In the genomic region with DNA sequence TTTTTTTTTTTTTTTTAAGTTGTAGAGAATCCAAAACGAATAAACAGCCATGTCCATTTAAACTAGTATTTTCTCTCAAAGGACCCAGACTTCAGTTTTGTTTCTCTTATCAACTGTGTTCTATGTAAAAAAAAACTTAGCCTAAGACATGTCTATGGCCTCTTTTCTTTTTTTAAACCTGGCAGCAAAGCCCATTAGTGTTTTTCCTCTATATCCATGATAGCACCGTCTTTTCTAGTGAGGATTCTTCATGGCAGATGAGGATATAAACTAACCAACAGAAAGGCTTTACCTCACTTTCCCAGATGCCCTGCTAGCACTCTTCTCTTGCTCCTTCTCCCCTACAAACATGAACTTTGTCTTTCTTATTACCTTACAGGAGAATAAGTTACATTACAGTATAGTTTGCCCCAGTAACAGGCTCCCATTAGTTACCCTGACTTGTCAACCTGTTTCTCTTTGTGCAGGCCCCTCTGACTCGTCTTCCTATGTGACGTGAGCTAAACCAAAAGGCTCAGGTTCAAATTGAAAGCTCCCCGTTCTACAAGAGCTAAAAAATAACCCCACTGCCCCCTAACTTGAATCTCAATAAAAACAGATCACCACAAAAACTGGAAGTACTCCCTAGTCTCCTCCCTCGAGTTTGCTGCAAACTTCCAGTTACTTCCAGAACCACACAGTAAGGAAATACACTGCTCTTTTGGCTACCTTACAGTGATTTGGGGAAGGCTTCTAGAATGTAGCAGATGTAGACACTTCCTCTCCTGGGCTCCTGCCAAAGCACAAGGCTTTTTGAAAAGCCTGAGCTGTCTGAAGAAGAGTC, we compare ENCODE assay signal across 9 cellular contexts. TPM values are rescaled to one million over a fixed set of nuclear protein-coding genes. Genes with fewer than 3 reads are reported as not detected.
DNase-seq lines count a peak whose midpoint lies in the region; ATAC-seq lines count a peak whose summit lies in the region.
"Had no signal": no experiment of that assay in that cellular context is flagged by ENCODE, and none has a peak within 500 bp of the region (broad histone marks: within the 10 kb centered on the region; RNA-seq: fewer than 3 reads in every experiment).

No MANE protein-coding gene starts in this region.

- peak; percentile 2 for DNase-seq in NCI-H2171 treated with DMSO at 0.1 percent for 48 hours (lab: John Stamatoyannopoulos, UW)
- DNase-seq in NCI-H2171 (lab: John Stamatoyannopoulos, UW): no peak
- no peak for DNase-seq in left ventricle myocardium superior
- no peak for DNase-seq in effector CD4-positive, alpha-beta T cell
- DNase-seq in stimulated activated CD4-positive, alpha-beta T cell treated with anti-CD3 and anti-CD28 coated beads, Interleukin-4, amount 100 ng/mL, for 1 hour: no peak

- H3K4me1 Mint-ChIP-seq in activated naive CD8-positive, alpha-beta T cell (ENCODE audit: low read depth): peaks cover 14% of the 10 kb centered on the region

- H3K27me3 Mint-ChIP-seq in activated naive CD8-positive, alpha-beta T cell: no peaks in the 10 kb centered on the region

- no peaks in the 10 kb centered on the region for H3K27me3 ChIP-seq in skeletal muscle tissue (ENCODE audit: control insufficient read depth in 3 of 3, insufficient read depth in 3 of 3, low read length in 3 of 3)

- H3K9ac ChIP-seq in skeletal muscle tissue (ENCODE audit: low read depth in 1 of 3, low read length in 3 of 3): peak overlapping the region; percentile 17 to 67 (median 50)

- peak overlapping the region; percentile 46 for H3K27ac Mint-ChIP-seq in activated naive CD8-positive, alpha-beta T cell

- peak overlapping the region; percentile 85 for H3K27ac ChIP-seq in skeletal muscle tissue (ENCODE audit: low read depth, low read length)

- peaks cover 0 to 16% (median 3%) of the 10 kb centered on the region in 3 donors for H3K4me1 ChIP-seq in skeletal muscle tissue (ENCODE audit: control insufficient read depth in 3 of 3, insufficient read depth in 3 of 3, low read length in 3 of 3)

- no peaks in the 10 kb centered on the region for H3K9me3 Mint-ChIP-seq in activated naive CD8-positive, alpha-beta T cell (ENCODE audit: low read depth)

- peaks cover 0 to 11% (median 10%) of the 10 kb centered on the region in 3 donors for H3K36me3 ChIP-seq in skeletal muscle tissue (ENCODE audit: control insufficient read depth in 3 of 3, insufficient read depth in 3 of 3, low read length in 3 of 3)

- peak; percentile 87 for ATAC-seq in left ventricle myocardium superior
- no peak for ATAC-seq in GM21717 (IDR thresholded peaks at IDR 0.05; ENCODE audit: unreplicated experiment)
- ATAC-seq: A549 had no signal

- H3K36me3 Mint-ChIP-seq in activated naive CD8-positive, alpha-beta T cell: peaks cover 2% of the 10 kb centered on the region

- no peak overlapping the region for H3K4me3 Mint-ChIP-seq in activated naive CD8-positive, alpha-beta T cell

- peak overlapping the region; percentile 24 to 54 (median 44) for H3K4me3 ChIP-seq in skeletal muscle tissue (ENCODE audit: low read length in 3 of 3)
- H3K4me3 ChIP-seq: A549 had no signal

- H3K9me3 ChIP-seq in skeletal muscle tissue (ENCODE audit: control insufficient read depth in 3 of 3, low read length in 3 of 3): no peaks in the 10 kb centered on the region
- H3K9me3 ChIP-seq: A549 had no signal

- intact Hi-C loops in left ventricle myocardium superior (cut with micrococcal nuclease): no loop called here

RNA-seq across cellular contexts. Expression of gene P4HA1, which starts 20.1 kb away (rescaled TPM):
- total RNA-seq in left ventricle myocardium superior (75.0 TPM), skeletal muscle tissue (53.8 TPM)

RNA-seq across cellular contexts. Expression of gene NUDT13, which starts 33.7 kb away (rescaled TPM):
- total RNA-seq in left ventricle myocardium superior (4.5 TPM), skeletal muscle tissue (2.1 TPM)
